8 cellular contexts compared by ENCODE assay signal in genomic region chr7:2353650-2354172, GRCh38. TPM values are rescaled to one million over a fixed set of nuclear protein-coding genes. Genes with fewer than 3 reads are reported as not detected.
DNase-seq lines count a peak whose midpoint lies in the region; ATAC-seq, FAIRE-seq and TF ChIP-seq lines count a peak whose summit lies in the region.

No MANE protein-coding gene starts in this region.

- H3K4me3 ChIP-seq in CD4-positive, alpha-beta memory T cell (ENCODE audit: low read length in 2 of 2), result peak overlapping the region; percentile 68 to 72
- H3K4me3 ChIP-seq in esophagus squamous epithelium, result peak overlapping the region; percentile 78 to 99 (median 96)

- peak in 1 of 4 donors; percentile 44 for TF ChIP-seq POLR2A in esophagus squamous epithelium (IDR thresholded peaks at IDR 0.05)

- intact Hi-C loops in CD4-positive, alpha-beta memory T cell (cut with micrococcal nuclease), result loop anchor here (1.0 kb wide), 4 partner anchors 39 to 849 kb away; partner anchors contain the start of genes CHST12, INTS1, MAD1L1 and SNX8
- intact Hi-C loops in esophagus squamous epithelium (cut with DNase I), result loop anchor here (10.0 kb wide), 1 partner anchor 109 kb away; the partner anchor contains the start of genes MRM2 and NUDT1

- no peaks in the 10 kb centered on the region for H3K27me3 ChIP-seq in CD4-positive, alpha-beta memory T cell (ENCODE audit: insufficient read depth, low read length)
- H3K27me3 ChIP-seq in esophagus squamous epithelium, result no peaks in the 10 kb centered on the region

- POLR2A ChIA-PET in CD4-positive, alpha-beta memory T cell (lab: Charles Lee; ENCODE audit: partially characterized antibody), result interaction anchor here (0.6 to 3.4 kb wide), 20 partner anchors 10 to 1522 kb away, joined by 3 to 52 read pairs (median 4); partner anchors contain the start of genes CHST12, MAD1L1, MICALL2 and PSMG3
- POLR2A ChIA-PET in naive thymus-derived CD8-positive, alpha-beta T cell (lab: Charles Lee), result interaction anchor here (0.5 to 3.1 kb wide), 26 partner anchors 13 to 847 kb away, joined by 3 to 11 read pairs (median 4); partner anchors contain the start of genes CHST12, MAD1L1, MRM2 and SNX8

- H3K9me3 ChIP-seq in CD4-positive, alpha-beta memory T cell (ENCODE audit: control insufficient read depth in 1 of 2, low read length in 2 of 2), result no peaks in the 10 kb centered on the region
- no peaks in the 10 kb centered on the region for H3K9me3 ChIP-seq in esophagus squamous epithelium

- FAIRE-seq in GM19239 (lab: Jason Lieb, UNC), result no peak

- H3K27me3 Mint-ChIP-seq in CD4-positive, alpha-beta memory T cell, result no peaks in the 10 kb centered on the region
- H3K27me3 Mint-ChIP-seq in activated T-cell treated with anti-CD3 and anti-CD28 coated beads, Interleukin-2, amount 50 U/mL, for 24 hours, result no peaks in the 10 kb centered on the region
- no peaks in the 10 kb centered on the region for H3K27me3 Mint-ChIP-seq in naive thymus-derived CD8-positive, alpha-beta T cell

- peak overlapping the region; percentile 89 to 98 (median 95) for H3K4me3 Mint-ChIP-seq in CD4-positive, alpha-beta memory T cell
- H3K4me3 Mint-ChIP-seq in activated T-cell treated with anti-CD3 and anti-CD28 coated beads, Interleukin-2, amount 50 U/mL, for 24 hours, result peak overlapping the region; percentile 90
- H3K4me3 Mint-ChIP-seq in naive thymus-derived CD8-positive, alpha-beta T cell, result peak overlapping the region; percentile 88 to 99 (median 94)

- peak; percentile 56 for ATAC-seq in HG03439 (IDR thresholded peaks at IDR 0.05; ENCODE audit: unreplicated experiment)
- peak; percentile 65 to 70 for ATAC-seq in naive thymus-derived CD8-positive, alpha-beta T cell

- H3K36me3 Mint-ChIP-seq in CD4-positive, alpha-beta memory T cell, result peaks cover 5 to 15% of the 10 kb centered on the region in 2 donors
- peaks cover 52% of the 10 kb centered on the region for H3K36me3 Mint-ChIP-seq in activated T-cell treated with anti-CD3 and anti-CD28 coated beads, Interleukin-2, amount 50 U/mL, for 24 hours (ENCODE audit: low read depth)
- peaks cover 0 to 16% (median 0%) of the 10 kb centered on the region in 3 donors for H3K36me3 Mint-ChIP-seq in naive thymus-derived CD8-positive, alpha-beta T cell

- CTCF ChIA-PET in CD4-positive, alpha-beta memory T cell (lab: Charles Lee; ENCODE audit: partially characterized antibody), result interaction anchor here (1.7 kb wide), 1 partner anchor 78 kb away, joined by 4 read pairs; no protein-coding TSS in a partner anchor

- peaks cover 11 to 42% (median 30%) of the 10 kb centered on the region in 4 donors for H3K4me1 Mint-ChIP-seq in CD4-positive, alpha-beta memory T cell
- H3K4me1 Mint-ChIP-seq in activated T-cell treated with anti-CD3 and anti-CD28 coated beads, Interleukin-2, amount 50 U/mL, for 24 hours (ENCODE audit: low read depth), result peaks cover 37% of the 10 kb centered on the region
- peaks cover 4 to 45% (median 32%) of the 10 kb centered on the region in 4 donors for H3K4me1 Mint-ChIP-seq in naive thymus-derived CD8-positive, alpha-beta T cell

- no peaks in the 10 kb centered on the region for H3K9me3 Mint-ChIP-seq in CD4-positive, alpha-beta memory T cell
- H3K9me3 Mint-ChIP-seq in activated T-cell treated with anti-CD3 and anti-CD28 coated beads, Interleukin-2, amount 50 U/mL, for 24 hours, result no peaks in the 10 kb centered on the region
- H3K9me3 Mint-ChIP-seq in naive thymus-derived CD8-positive, alpha-beta T cell, result no peaks in the 10 kb centered on the region

- DNase-seq in CD4-positive, alpha-beta memory T cell, result peak in 2 of 5 donors; percentile 89 to 92
- peak; percentile 92 for DNase-seq in GM19239 (ENCODE audit: insufficient read length, low spot score)
- DNase-seq in NCI-H82 treated with DMSO at 0.1 percent for 48 hours (lab: John Stamatoyannopoulos, UW; ENCODE audit: unreplicated experiment), result peak; percentile 92
- no peak for DNase-seq in activated T-cell treated with anti-CD3 and anti-CD28 coated beads, Interleukin-2, amount 50 U/mL, for 24 hours
- DNase-seq in esophagus squamous epithelium (lab: John Stamatoyannopoulos, UW), result peak; percentile 44
- peak in 6 of 10 donors; percentile 79 to 93 (median 86) for DNase-seq in naive thymus-derived CD8-positive, alpha-beta T cell
- DNase-seq in stimulated activated naive CD4-positive, alpha-beta T cell treated with Interleukin-2 at 50 U/mL for 16 hours (lab: John Stamatoyannopoulos, UW), result peak; percentile 90

- TF ChIP-seq CTCF in esophagus squamous epithelium (IDR thresholded peaks at IDR 0.05), result no peak

- H3K27ac Mint-ChIP-seq in CD4-positive, alpha-beta memory T cell, result peak overlapping the region; percentile 99 to 100 (median 100)
- H3K27ac Mint-ChIP-seq in activated T-cell treated with anti-CD3 and anti-CD28 coated beads, Interleukin-2, amount 50 U/mL, for 24 hours, result peak overlapping the region; percentile 99
- H3K27ac Mint-ChIP-seq in naive thymus-derived CD8-positive, alpha-beta T cell, result peak overlapping the region; percentile 99 to 100 (median 100)

- 7 to 44% methylated on average over 7 to 20 of the region's 33 CpGs for WGBS in esophagus squamous epithelium, 2 donors

- peaks cover 40% of the 10 kb centered on the region for H3K4me1 ChIP-seq in CD4-positive, alpha-beta memory T cell (ENCODE audit: insufficient read depth, low read length)
- H3K4me1 ChIP-seq in esophagus squamous epithelium, result peaks cover 28 to 48% (median 30%) of the 10 kb centered on the region in 3 donors

- H3K36me3 ChIP-seq in CD4-positive, alpha-beta memory T cell (ENCODE audit: insufficient read depth, low read length), result no peaks in the 10 kb centered on the region
- peaks cover 0 to 20% (median 0%) of the 10 kb centered on the region in 3 donors for H3K36me3 ChIP-seq in esophagus squamous epithelium

- peak overlapping the region; percentile 95 for H3K27ac ChIP-seq in CD4-positive, alpha-beta memory T cell (ENCODE audit: low read depth, low read length)
- peak overlapping the region; percentile 95 to 99 (median 98) for H3K27ac ChIP-seq in esophagus squamous epithelium

RNA-seq across cellular contexts. Expression of gene EIF3B, which starts 0.9 kb away (rescaled TPM):
- 100 to 1,000 TPM; 126 to 138 TPM for total RNA-seq in CD4-positive, alpha-beta memory T cell
- polyA plus RNA-seq in CD4-positive, alpha-beta memory T cell, result 100 to 1,000 TPM in 1 of 2 donors, 10 to 100 TPM in 1; 78.7 to 135 TPM
- total RNA-seq in esophagus squamous epithelium, result 100 to 1,000 TPM; 127 to 155 (median 136) TPM
- total RNA-seq in naive thymus-derived CD8-positive, alpha-beta T cell, result 100 to 1,000 TPM; 153 to 162 TPM
- polyA plus RNA-seq in naive thymus-derived CD8-positive, alpha-beta T cell, result 100 to 1,000 TPM in 2 of 3 donors, 10 to 100 TPM in 1; 96.5 to 164 (median 114) TPM

RNA-seq across cellular contexts. Expression of gene SNX8, which starts 39.5 kb away (rescaled TPM):
- total RNA-seq in CD4-positive, alpha-beta memory T cell, result 1 to 10 TPM; 6.9 to 9.9 TPM
- polyA plus RNA-seq in CD4-positive, alpha-beta memory T cell, result 1 to 10 TPM; 6.6 to 7.4 TPM
- 10 to 100 TPM in 3 of 4 donors, 1 to 10 TPM in 1; 4.7 to 17.9 (median 12.5) TPM for total RNA-seq in esophagus squamous epithelium
- total RNA-seq in naive thymus-derived CD8-positive, alpha-beta T cell, result 1 to 10 TPM; 7.6 to 9.8 TPM
- 10 to 100 TPM in 1 of 3 donors, 1 to 10 TPM in 2; 3.4 to 10.9 (median 5.6) TPM for polyA plus RNA-seq in naive thymus-derived CD8-positive, alpha-beta T cell

RNA-seq across cellular contexts. Expression of gene CHST12, which starts 49.7 kb away (rescaled TPM):
- 10 to 100 TPM; 29.5 to 30.7 TPM for total RNA-seq in CD4-positive, alpha-beta memory T cell
- 10 to 100 TPM; 11.6 to 22.5 TPM for polyA plus RNA-seq in CD4-positive, alpha-beta memory T cell
- total RNA-seq in esophagus squamous epithelium, result 10 to 100 TPM in 1 of 4 donors, 1 to 10 TPM in 3; 1.5 to 11.8 (median 5.0) TPM
- total RNA-seq in naive thymus-derived CD8-positive, alpha-beta T cell, result 10 to 100 TPM; 19.2 to 19.7 TPM
- 10 to 100 TPM in 2 of 3 donors, 1 to 10 TPM in 1; 8.9 to 21.7 (median 16.5) TPM for polyA plus RNA-seq in naive thymus-derived CD8-positive, alpha-beta T cell
